In genomic region chr9:129320575-129321311, GRCh38 we compare ENCODE assay signal across 8 cellular contexts.
A peak's percentile ranks its signal among the peaks of the same experiment; 100 is the strongest.
DNase-seq lines count a peak whose midpoint lies in the region; ATAC-seq and TF ChIP-seq lines count a peak whose summit lies in the region.

No MANE protein-coding gene starts in this region.

- peak overlapping the region; percentile 62 for H3K4me3 Mint-ChIP-seq in mesothelial cell of epicardium

- H3K27me3 Mint-ChIP-seq in mesothelial cell of epicardium (ENCODE audit: low read depth), result no peaks in the 10 kb centered on the region

- H3K4me1 Mint-ChIP-seq in mesothelial cell of epicardium, result peaks cover 62% of the 10 kb centered on the region

- H3K27ac Mint-ChIP-seq in mesothelial cell of epicardium, result peak overlapping the region; percentile 94

- DNase-seq in DMS153 (lab: John Stamatoyannopoulos, UW), result peak; percentile 88
- peak; percentile 53 for DNase-seq in NCI-H748 (lab: John Stamatoyannopoulos, UW; ENCODE audit: unreplicated experiment)
- peak; percentile 32 for DNase-seq in activated T-cell treated with anti-CD3 and anti-CD28 coated beads for 48 hours (ENCODE audit: low read depth)
- peak in 1 of 2 experiments; percentile 61 for DNase-seq in mesothelial cell of epicardium (ENCODE audit: low spot score in 2 of 2, unreplicated experiment in 2 of 2)
- DNase-seq in stimulated activated naive CD8-positive, alpha-beta T cell treated with anti-CD3 and anti-CD28 coated beads, Interleukin-15, Interleukin-2, amounts not matched to agents 100 U/mL and 50 U/mL, for 24 hours, result peak; percentile 54

- no peaks in the 10 kb centered on the region for H3K9me3 Mint-ChIP-seq in mesothelial cell of epicardium

- no peak for TF ChIP-seq CTCF in mesothelial cell of epicardium (IDR thresholded peaks at IDR 0.05; ENCODE audit: unreplicated experiment)

- ATAC-seq in HG02642 (IDR thresholded peaks at IDR 0.05; ENCODE audit: poor library complexity, unreplicated experiment) (peak; percentile 64), esophagus mucosa (peak; percentile 43), HG02938 (IDR thresholded peaks at IDR 0.05; ENCODE audit: unreplicated experiment) (no peak)
- ATAC-seq in stimulated activated naive CD8-positive, alpha-beta T cell treated with anti-CD3 and anti-CD28 coated beads, Interleukin-15, Interleukin-2, amounts not matched to agents 100 U/mL and 50 U/mL, for 24 hours, result peak; percentile 78

- no peaks in the 10 kb centered on the region for H3K36me3 Mint-ChIP-seq in mesothelial cell of epicardium
